ENCODE assay signal across 1 cellular context in genomic region chr6:110800181-110800838, GRCh38.
TF ChIP-seq lines count a peak whose summit lies in the region.

No MANE protein-coding gene starts in this region.

TF ChIP-seq in HepG2, 621 proteins besides CTCF, POLR2A, EP300 and RAD21 (continued from another document):
- no peak for TF ChIP-seq HOMEZ (CRISPR knock-in tag; IDR thresholded peaks at IDR 0.05; ENCODE audit: low read depth)
